In genomic region chr13:50081106-50081898, GRCh38 we compare ENCODE assay signal across 8 cellular contexts.
DNase-seq lines count a peak whose midpoint lies in the region; ATAC-seq, FAIRE-seq and TF ChIP-seq lines count a peak whose summit lies in the region.

No MANE protein-coding gene starts in this region.

- POLR2A ChIA-PET in activated CD8-positive, alpha-beta T cell treated with anti-CD3 and anti-CD28 coated beads, Interleukin-2, amount 10 ng/mL, durations not matched to agents 7 days and 5 days (lab: Charles Lee) = interaction anchor here (0.5 to 7.9 kb wide), 29 partner anchors 8 to 834 kb away, joined by 3 to 240 read pairs (median 4); partner anchors contain the start of genes RNASEH2B and TRIM13
- POLR2A ChIA-PET in endothelial cell of umbilical vein (lab: Charles Lee) = interaction anchor here (0.6 kb wide), 1 partner anchor 43 kb away, joined by 4 read pairs; no protein-coding TSS in a partner anchor

- H3K27ac Mint-ChIP-seq in activated CD8-positive, alpha-beta T cell treated with anti-CD3 and anti-CD28 coated beads, Interleukin-2, amount 10 ng/mL, durations not matched to agents 7 days and 5 days = peak overlapping the region; percentile 99

- H3K27ac ChIP-seq in endothelial cell of umbilical vein (ENCODE audit: insufficient read depth, low read depth, low read length) (peak overlapping the region; percentile 88), muscle layer of duodenum (ENCODE audit: low read length) (peak overlapping the region; percentile 77)

- dilution Hi-C loops in endothelial cell of umbilical vein (cut with MboI; ENCODE audit: extremely low pct_ligation_motif_present, low sequenced_read_pairs) = no loop called here

- H3K36me3 Mint-ChIP-seq in activated CD8-positive, alpha-beta T cell treated with anti-CD3 and anti-CD28 coated beads, Interleukin-2, amount 10 ng/mL, durations not matched to agents 7 days and 5 days (ENCODE audit: low read depth) = peaks cover 58% of the 10 kb centered on the region

- H3K27me3 ChIP-seq in endothelial cell of umbilical vein (ENCODE audit: control insufficient read depth in 2 of 2, insufficient read depth in 2 of 2, low read length in 2 of 2) (no peaks in the 10 kb centered on the region), muscle layer of duodenum (ENCODE audit: low read depth, low read length) (no peaks in the 10 kb centered on the region)

- peak overlapping the region; percentile 59 for H2AFZ ChIP-seq in endothelial cell of umbilical vein (ENCODE audit: low read depth, low read length)

- DNase-seq in DMS53 treated with DMSO at 0.1 percent for 48 hours (lab: John Stamatoyannopoulos, UW; ENCODE audit: unreplicated experiment) = peak; percentile 16
- peak; percentile 28 for DNase-seq in NCI-H1105 treated with DMSO at 0.1 percent for 48 hours (lab: John Stamatoyannopoulos, UW)
- peak; percentile 68 for DNase-seq in activated CD8-positive, alpha-beta T cell treated with anti-CD3 and anti-CD28 coated beads, Interleukin-2, amount 10 ng/mL, durations not matched to agents 7 days and 5 days
- peak; percentile 53 for DNase-seq in endothelial cell of umbilical vein (ENCODE audit: low read depth, low spot score)
- DNase-seq in stimulated activated naive CD8-positive, alpha-beta T cell treated with anti-CD3 and anti-CD28 coated beads, Interleukin-15, Interleukin-2, amounts not matched to agents 100 U/mL and 50 U/mL, for 24 hours = peak; percentile 73
- no peak for DNase-seq in pons (ENCODE audit: low spot score)

- peak overlapping the region; percentile 86 to 99 (median 95) for H3K4me3 ChIP-seq in endothelial cell of umbilical vein (replicated peaks in 1 of 3; ENCODE audit: insufficient read depth in 1 of 3, low read depth in 1 of 3, low read length in 3 of 3)
- H3K4me3 ChIP-seq in muscle layer of duodenum (ENCODE audit: low read depth in 1 of 2, low read length in 2 of 2) = peak overlapping the region; percentile 92 to 93

- TF ChIP-seq POLR2A in endothelial cell of umbilical vein (IDR thresholded peaks at IDR 0.05; ENCODE audit: low read depth, low read length) = peak; percentile 41

- peak overlapping the region; percentile 99 for H3K4me3 Mint-ChIP-seq in activated CD8-positive, alpha-beta T cell treated with anti-CD3 and anti-CD28 coated beads, Interleukin-2, amount 10 ng/mL, durations not matched to agents 7 days and 5 days

- H3K9ac ChIP-seq in endothelial cell of umbilical vein (replicated peaks; ENCODE audit: extremely low read depth, insufficient read depth, low read length) = peak overlapping the region; percentile 97

- no peaks in the 10 kb centered on the region for H3K9me1 ChIP-seq in endothelial cell of umbilical vein (replicated peaks; ENCODE audit: control insufficient read depth, extremely low read depth, insufficient read depth, low read length)

- H3K4me1 ChIP-seq in endothelial cell of umbilical vein (ENCODE audit: control insufficient read depth, extremely low read depth, insufficient read depth, low read length) (peaks cover 27% of the 10 kb centered on the region), muscle layer of duodenum (ENCODE audit: control insufficient read depth in 1 of 2, insufficient read depth in 2 of 2, low read length in 2 of 2) (peaks cover 0 to 7% of the 10 kb centered on the region in 2 donors)

- no peaks in the 10 kb centered on the region for H3K27me3 Mint-ChIP-seq in activated CD8-positive, alpha-beta T cell treated with anti-CD3 and anti-CD28 coated beads, Interleukin-2, amount 10 ng/mL, durations not matched to agents 7 days and 5 days (ENCODE audit: low read depth)

- no TSS peak for BruUV-seq in endothelial cell of umbilical vein (replicated peaks; lab: Mats Ljungman, UMichigan)

- CTCF ChIA-PET in activated CD8-positive, alpha-beta T cell treated with anti-CD3 and anti-CD28 coated beads, Interleukin-2, amount 10 ng/mL, durations not matched to agents 7 days and 5 days (lab: Charles Lee) = interaction anchor here (0.8 to 7.3 kb wide), 12 partner anchors 8 to 830 kb away, joined by 3 to 89 read pairs (median 5); partner anchors contain the start of gene TRIM13
- CTCF ChIA-PET in endothelial cell of umbilical vein (lab: Charles Lee) = interaction anchor here (1.0 to 11.4 kb wide), 11 partner anchors 11 to 988 kb away, joined by 3 to 133 read pairs (median 21); partner anchors contain the start of genes SPRYD7 and TRIM13

- intact Hi-C loops in endothelial cell of umbilical vein (cut with micrococcal nuclease) = loop anchor here (1.0 to 10.0 kb wide), 4 partner anchors 253 to 536 kb away; no protein-coding TSS in a partner anchor

- H4K20me1 ChIP-seq in endothelial cell of umbilical vein (replicated peaks; ENCODE audit: control insufficient read depth, extremely low read depth, insufficient read depth, low read length) = no peaks in the 10 kb centered on the region

- no peaks in the 10 kb centered on the region for H3K9me3 Mint-ChIP-seq in activated CD8-positive, alpha-beta T cell treated with anti-CD3 and anti-CD28 coated beads, Interleukin-2, amount 10 ng/mL, durations not matched to agents 7 days and 5 days (ENCODE audit: insufficient read depth)

- H3K36me3 ChIP-seq in endothelial cell of umbilical vein (ENCODE audit: control insufficient read depth in 2 of 2, extremely low read depth in 1 of 2, insufficient read depth in 2 of 2, low read length in 2 of 2) (no peaks in the 10 kb centered on the region), muscle layer of duodenum (ENCODE audit: control insufficient read depth in 1 of 2, insufficient read depth in 2 of 2, low read length in 2 of 2) (no peaks in the 10 kb centered on the region)

- H3K9me3 ChIP-seq in endothelial cell of umbilical vein (replicated peaks; ENCODE audit: control insufficient read depth, insufficient read depth, low read length) (no peaks in the 10 kb centered on the region), muscle layer of duodenum (ENCODE audit: control insufficient read depth in 1 of 2, low read length in 2 of 2) (no peaks in the 10 kb centered on the region)

- TF ChIP-seq CTCF in endothelial cell of umbilical vein (IDR thresholded peaks at IDR 0.05; ENCODE audit: extremely low read depth in 1 of 2, insufficient read depth in 1 of 2, low read depth in 1 of 2, low read length in 2 of 2) = peak in 1 of 2 donors; percentile 9

- peaks cover 41% of the 10 kb centered on the region for H3K4me1 Mint-ChIP-seq in activated CD8-positive, alpha-beta T cell treated with anti-CD3 and anti-CD28 coated beads, Interleukin-2, amount 10 ng/mL, durations not matched to agents 7 days and 5 days (ENCODE audit: low read depth)

- FAIRE-seq in endothelial cell of umbilical vein (lab: Jason Lieb, UNC) = no peak

- peaks cover 80% of the 10 kb centered on the region for H3K79me2 ChIP-seq in endothelial cell of umbilical vein (ENCODE audit: control insufficient read depth, insufficient read depth, low read length)

- H3K4me2 ChIP-seq in endothelial cell of umbilical vein (ENCODE audit: insufficient read depth, low read length) = peak overlapping the region; percentile 98

- ATAC-seq in GM21825 (IDR thresholded peaks at IDR 0.05; ENCODE audit: unreplicated experiment) = peak; percentile 16
- ATAC-seq in activated CD8-positive, alpha-beta T cell treated with anti-CD3 and anti-CD28 coated beads, Interleukin-2, amount 10 ng/mL, durations not matched to agents 7 days and 5 days = peak; percentile 34
- ATAC-seq in stimulated activated naive CD8-positive, alpha-beta T cell treated with anti-CD3 and anti-CD28 coated beads, Interleukin-15, Interleukin-2, amounts not matched to agents 100 U/mL and 50 U/mL, for 24 hours = peak; percentile 3

TF ChIP-seq in endothelial cell of umbilical vein, 7 proteins besides CTCF, POLR2A, EP300 and RAD21:
- no peak for TF ChIP-seq MYC (IDR thresholded peaks at IDR 0.05; ENCODE audit: low read depth, low read length)
- no peak for TF ChIP-seq POLR2AphosphoS5 (IDR thresholded peaks at IDR 0.05; ENCODE audit: insufficient read depth, low read depth, low read length)
- TF ChIP-seq MAX (IDR thresholded peaks at IDR 0.05; ENCODE audit: insufficient read depth, insufficient read length) = no peak
- no peak for TF ChIP-seq FOS (IDR thresholded peaks at IDR 0.05; ENCODE audit: borderline replicate concordance, insufficient read depth, low read length)
- TF ChIP-seq GATA2 (IDR thresholded peaks at IDR 0.05; ENCODE audit: insufficient read depth, insufficient read length, low read depth, low read length) = no peak
- TF ChIP-seq JUN (IDR thresholded peaks at IDR 0.05; ENCODE audit: borderline replicate concordance, insufficient read depth, insufficient read length, low read depth) = no peak
- TF ChIP-seq EZH2 (IDR thresholded peaks at IDR 0.05; ENCODE audit: borderline replicate concordance, low read depth, low read length, severe bottlenecking) = no peak
